ENCODE assay signal across 23 cellular contexts in the genomic region with DNA sequence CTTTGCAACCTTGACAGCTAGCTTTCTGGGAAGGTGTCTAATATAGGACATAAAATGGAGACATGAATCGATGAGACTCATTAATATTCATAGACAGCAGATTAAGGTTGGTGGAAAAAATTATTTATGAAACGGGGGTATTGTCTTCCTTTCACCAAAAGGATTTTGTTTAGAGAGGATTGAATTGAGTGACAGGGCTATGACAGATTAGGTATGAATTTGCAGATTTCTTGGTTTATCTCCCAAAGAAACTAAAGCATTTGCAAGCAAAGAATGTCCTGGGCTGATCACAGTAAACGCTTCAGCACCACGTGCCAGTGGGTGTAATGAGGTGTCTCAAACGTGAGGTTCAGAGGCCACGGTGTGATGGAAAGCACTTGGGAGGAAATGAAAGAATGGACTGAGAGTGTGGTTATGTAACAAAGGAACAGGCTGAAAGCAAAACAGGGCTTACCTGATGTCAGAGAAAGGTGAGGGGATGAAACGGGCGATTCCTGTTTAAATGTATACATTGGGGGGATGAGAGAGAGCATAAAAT.
DNase-seq lines count a peak whose midpoint lies in the region; ATAC-seq and TF ChIP-seq lines count a peak whose summit lies in the region.
"Had no signal": no experiment of that assay in that cellular context is flagged by ENCODE, and none has a peak within 500 bp of the region (broad histone marks: within the 10 kb centered on the region; RNA-seq: fewer than 3 reads in every experiment).

No MANE protein-coding gene starts in this region.

- H3K4me3 Mint-ChIP-seq in activated naive CD4-positive, alpha-beta T cell treated with anti-CD3 and anti-CD28 coated beads for 36 hours = no peak overlapping the region
- peak overlapping the region; percentile 8 for H3K4me3 Mint-ChIP-seq in type B pancreatic cell
- H3K4me3 Mint-ChIP-seq: activated T-cell treated with anti-CD3 and anti-CD28 coated beads, Interleukin-2, amount 50 U/mL, for 24 hours; CD4-positive, alpha-beta T cell; T-helper 1 cell treated with Interleukin-12 subunit alpha and Interleukin-12 subunit beta and Interleukin-4 antibody, amounts not matched to agents 30 μg/mL and 1 μg/mL, for 36 hours had no signal

- TF ChIP-seq CTCF in VCaP (conservative IDR thresholded peaks at IDR 0.05) = no peak
- no peak for TF ChIP-seq CTCF in type B pancreatic cell (conservative IDR thresholded peaks at IDR 0.05)

- peak overlapping the region; percentile 98 for H3K27ac ChIP-seq in VCaP
- H3K27ac ChIP-seq: heart right ventricle, psoas muscle, RWPE1 had no signal

- H3K27me3 Mint-ChIP-seq in activated naive CD4-positive, alpha-beta T cell treated with anti-CD3 and anti-CD28 coated beads for 36 hours (ENCODE audit: low read depth) = no peaks in the 10 kb centered on the region
- peaks cover 12% of the 10 kb centered on the region for H3K27me3 Mint-ChIP-seq in type B pancreatic cell

- no peaks in the 10 kb centered on the region for H3K36me3 Mint-ChIP-seq in activated naive CD4-positive, alpha-beta T cell treated with anti-CD3 and anti-CD28 coated beads for 36 hours (ENCODE audit: low read depth)
- no peaks in the 10 kb centered on the region for H3K36me3 Mint-ChIP-seq in activated naive CD4-positive, alpha-beta T cell treated with anti-CD3 and anti-CD28 coated beads, Interleukin-2, amount 50 U/mL, for 72 hours
- no peaks in the 10 kb centered on the region for H3K36me3 Mint-ChIP-seq in type B pancreatic cell

- no peak for ATAC-seq in activated naive CD4-positive, alpha-beta T cell treated with anti-CD3 and anti-CD28 coated beads, Interleukin-2, amount 50 U/mL, for 72 hours
- peak; percentile 76 for ATAC-seq in left colon
- ATAC-seq in GM18517 (IDR thresholded peaks at IDR 0.05; ENCODE audit: unreplicated experiment) = no peak
- ATAC-seq: heart right ventricle; psoas muscle; stimulated activated naive CD8-positive, alpha-beta T cell treated with anti-CD3 and anti-CD28 coated beads, Interleukin-15, Interleukin-2, amounts not matched to agents 100 U/mL and 50 U/mL, for 24 hours had no signal

- H3K4me1 Mint-ChIP-seq in activated naive CD4-positive, alpha-beta T cell treated with anti-CD3 and anti-CD28 coated beads for 36 hours (ENCODE audit: low read depth) = peaks cover 11% of the 10 kb centered on the region
- H3K4me1 Mint-ChIP-seq in type B pancreatic cell (ENCODE audit: unreplicated experiment) = peaks cover 51% of the 10 kb centered on the region

- intact Hi-C loops in activated naive CD4-positive, alpha-beta T cell treated with anti-CD3 and anti-CD28 coated beads for 36 hours (cut with micrococcal nuclease) = no loop called here
- intact Hi-C loops in left colon (cut with DNase I, micrococcal nuclease) = no loop called here

- no peak overlapping the region for H3K27ac Mint-ChIP-seq in activated naive CD4-positive, alpha-beta T cell treated with anti-CD3 and anti-CD28 coated beads for 36 hours
- peak overlapping the region in 1 of 2 donors; percentile 6 for H3K27ac Mint-ChIP-seq in activated naive CD4-positive, alpha-beta T cell treated with anti-CD3 and anti-CD28 coated beads, Interleukin-2, amount 50 U/mL, for 72 hours
- H3K27ac Mint-ChIP-seq in type B pancreatic cell = peak overlapping the region; percentile 51
- H3K27ac Mint-ChIP-seq: activated T-cell treated with anti-CD3 and anti-CD28 coated beads, Interleukin-2, amount 50 U/mL, for 24 hours; CD4-positive, alpha-beta T cell; T-helper 1 cell treated with Interleukin-12 subunit alpha and Interleukin-12 subunit beta and Interleukin-4 antibody, amounts not matched to agents 30 μg/mL and 1 μg/mL, for 36 hours had no signal

- CTCF ChIA-PET in activated naive CD4-positive, alpha-beta T cell treated with anti-CD3 and anti-CD28 coated beads for 36 hours (lab: Charles Lee) = no interaction called here

- no peaks in the 10 kb centered on the region for H3K9me3 Mint-ChIP-seq in activated naive CD4-positive, alpha-beta T cell treated with anti-CD3 and anti-CD28 coated beads for 36 hours
- H3K9me3 Mint-ChIP-seq in activated naive CD4-positive, alpha-beta T cell treated with anti-CD3 and anti-CD28 coated beads, Interleukin-2, amount 50 U/mL, for 72 hours = no peaks in the 10 kb centered on the region
- H3K9me3 Mint-ChIP-seq in type B pancreatic cell = peaks cover 10% of the 10 kb centered on the region
- H3K9me3 Mint-ChIP-seq: activated T-cell treated with anti-CD3 and anti-CD28 coated beads, Interleukin-2, amount 50 U/mL, for 24 hours; CD4-positive, alpha-beta T cell; T-helper 1 cell treated with Interleukin-12 subunit alpha and Interleukin-12 subunit beta and Interleukin-4 antibody, amounts not matched to agents 30 μg/mL and 1 μg/mL, for 36 hours had no signal

- peak; percentile 41 for DNase-seq in activated naive CD4-positive, alpha-beta T cell treated with anti-CD3 and anti-CD28 coated beads for 36 hours
- DNase-seq in activated naive CD4-positive, alpha-beta T cell treated with anti-CD3 and anti-CD28 coated beads, Interleukin-2, amount 50 U/mL, for 72 hours (ENCODE audit: low spot score in 2 of 2) = no peak
- DNase-seq in left colon (no peak), type B pancreatic cell (ENCODE audit: extremely low spot score, unreplicated experiment) (no peak), hippocampal formation (lab: John Stamatoyannopoulos, UW) (no peak), SIG-M5 treated with dmso at 0.1 percent for 504 hours (lab: John Stamatoyannopoulos, UW; ENCODE audit: unreplicated experiment) (no peak)
- DNase-seq: activated CD4-positive, alpha-beta T cell treated with anti-CD3 and anti-CD28 coated beads for 4 hours; activated gamma-delta T cell treated with Interleukin-2 at 50 U/mL for 16 hours; activated T-cell treated with anti-CD3 and anti-CD28 coated beads, Interleukin-2, amount 50 U/mL, for 24 hours; amniotic stem cell; CD4-positive, alpha-beta T cell; effector memory CD4-positive, alpha-beta T cell; erythroblast; heart right ventricle; NCI-H345; NCI-H748 treated with DMSO at 0.1 percent for 48 hours; occipital lobe; psoas muscle; stimulated activated naive CD8-positive, alpha-beta T cell treated with anti-CD3 and anti-CD28 coated beads, Interleukin-15, Interleukin-2, amounts not matched to agents 100 U/mL and 50 U/mL, for 24 hours had no signal
